Comparison of ENCODE assay signal across 2 cellular contexts in the genomic region with DNA sequence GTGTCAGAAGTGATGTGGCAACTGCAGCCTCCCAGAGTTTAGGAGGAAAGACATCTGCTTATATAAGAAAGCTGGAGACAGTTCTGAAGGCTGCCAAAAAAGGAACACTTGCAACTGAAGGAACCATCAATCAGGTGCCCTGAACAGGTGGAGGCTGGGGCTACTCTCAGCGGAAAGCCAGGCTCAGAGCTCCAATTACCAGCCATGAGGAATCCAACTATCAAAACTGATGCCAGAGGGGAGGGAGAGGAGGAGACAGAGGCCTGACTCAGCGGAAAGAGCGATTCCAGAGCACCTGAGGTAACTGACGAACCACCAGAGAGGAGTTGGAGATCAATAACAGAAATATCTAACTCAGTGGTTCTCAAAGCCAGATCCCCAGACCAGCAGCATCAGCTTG.
TF ChIP-seq lines count a peak whose summit lies in the region.

No MANE protein-coding gene starts in this region.

TF ChIP-seq in GM23338, 12 proteins besides CTCF, POLR2A, EP300 and RAD21 (continues in another document):
- no peak for TF ChIP-seq EZH2 (IDR thresholded peaks at IDR 0.05; ENCODE audit: low read depth, unreplicated experiment)
- no peak for TF ChIP-seq JUNB (IDR thresholded peaks at IDR 0.05; ENCODE audit: unreplicated experiment)
- no peak for TF ChIP-seq NANOG (IDR thresholded peaks at IDR 0.05; ENCODE audit: borderline replicate concordance)
- no peak for TF ChIP-seq ZNF114 (CRISPR knock-in tag; IDR thresholded peaks at IDR 0.05)
- TF ChIP-seq, protein P1, sequence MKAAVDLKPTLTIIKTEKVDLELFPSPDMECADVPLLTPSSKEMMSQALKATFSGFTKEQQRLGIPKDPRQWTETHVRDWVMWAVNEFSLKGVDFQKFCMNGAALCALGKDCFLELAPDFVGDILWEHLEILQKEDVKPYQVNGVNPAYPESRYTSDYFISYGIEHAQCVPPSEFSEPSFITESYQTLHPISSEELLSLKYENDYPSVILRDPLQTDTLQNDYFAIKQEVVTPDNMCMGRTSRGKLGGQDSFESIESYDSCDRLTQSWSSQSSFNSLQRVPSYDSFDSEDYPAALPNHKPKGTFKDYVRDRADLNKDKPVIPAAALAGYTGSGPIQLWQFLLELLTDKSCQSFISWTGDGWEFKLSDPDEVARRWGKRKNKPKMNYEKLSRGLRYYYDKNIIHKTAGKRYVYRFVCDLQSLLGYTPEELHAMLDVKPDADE (IDR thresholded peaks at IDR 0.05), result no peak
- TF ChIP-seq CREB1 (CRISPR knock-in tag; IDR thresholded peaks at IDR 0.05; ENCODE audit: low read depth), result no peak
- no peak for TF ChIP-seq STAT1 (IDR thresholded peaks at IDR 0.05; ENCODE audit: unreplicated experiment)
- TF ChIP-seq, protein P2, sequence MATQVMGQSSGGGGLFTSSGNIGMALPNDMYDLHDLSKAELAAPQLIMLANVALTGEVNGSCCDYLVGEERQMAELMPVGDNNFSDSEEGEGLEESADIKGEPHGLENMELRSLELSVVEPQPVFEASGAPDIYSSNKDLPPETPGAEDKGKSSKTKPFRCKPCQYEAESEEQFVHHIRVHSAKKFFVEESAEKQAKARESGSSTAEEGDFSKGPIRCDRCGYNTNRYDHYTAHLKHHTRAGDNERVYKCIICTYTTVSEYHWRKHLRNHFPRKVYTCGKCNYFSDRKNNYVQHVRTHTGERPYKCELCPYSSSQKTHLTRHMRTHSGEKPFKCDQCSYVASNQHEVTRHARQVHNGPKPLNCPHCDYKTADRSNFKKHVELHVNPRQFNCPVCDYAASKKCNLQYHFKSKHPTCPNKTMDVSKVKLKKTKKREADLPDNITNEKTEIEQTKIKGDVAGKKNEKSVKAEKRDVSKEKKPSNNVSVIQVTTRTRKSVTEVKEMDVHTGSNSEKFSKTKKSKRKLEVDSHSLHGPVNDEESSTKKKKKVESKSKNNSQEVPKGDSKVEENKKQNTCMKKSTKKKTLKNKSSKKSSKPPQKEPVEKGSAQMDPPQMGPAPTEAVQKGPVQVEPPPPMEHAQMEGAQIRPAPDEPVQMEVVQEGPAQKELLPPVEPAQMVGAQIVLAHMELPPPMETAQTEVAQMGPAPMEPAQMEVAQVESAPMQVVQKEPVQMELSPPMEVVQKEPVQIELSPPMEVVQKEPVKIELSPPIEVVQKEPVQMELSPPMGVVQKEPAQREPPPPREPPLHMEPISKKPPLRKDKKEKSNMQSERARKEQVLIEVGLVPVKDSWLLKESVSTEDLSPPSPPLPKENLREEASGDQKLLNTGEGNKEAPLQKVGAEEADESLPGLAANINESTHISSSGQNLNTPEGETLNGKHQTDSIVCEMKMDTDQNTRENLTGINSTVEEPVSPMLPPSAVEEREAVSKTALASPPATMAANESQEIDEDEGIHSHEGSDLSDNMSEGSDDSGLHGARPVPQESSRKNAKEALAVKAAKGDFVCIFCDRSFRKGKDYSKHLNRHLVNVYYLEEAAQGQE (IDR thresholded peaks at IDR 0.05; ENCODE audit: unreplicated experiment), result no peak
- TF ChIP-seq EZH2phosphoT487 (IDR thresholded peaks at IDR 0.05; ENCODE audit: unreplicated experiment), result no peak
- TF ChIP-seq, protein P3, sequence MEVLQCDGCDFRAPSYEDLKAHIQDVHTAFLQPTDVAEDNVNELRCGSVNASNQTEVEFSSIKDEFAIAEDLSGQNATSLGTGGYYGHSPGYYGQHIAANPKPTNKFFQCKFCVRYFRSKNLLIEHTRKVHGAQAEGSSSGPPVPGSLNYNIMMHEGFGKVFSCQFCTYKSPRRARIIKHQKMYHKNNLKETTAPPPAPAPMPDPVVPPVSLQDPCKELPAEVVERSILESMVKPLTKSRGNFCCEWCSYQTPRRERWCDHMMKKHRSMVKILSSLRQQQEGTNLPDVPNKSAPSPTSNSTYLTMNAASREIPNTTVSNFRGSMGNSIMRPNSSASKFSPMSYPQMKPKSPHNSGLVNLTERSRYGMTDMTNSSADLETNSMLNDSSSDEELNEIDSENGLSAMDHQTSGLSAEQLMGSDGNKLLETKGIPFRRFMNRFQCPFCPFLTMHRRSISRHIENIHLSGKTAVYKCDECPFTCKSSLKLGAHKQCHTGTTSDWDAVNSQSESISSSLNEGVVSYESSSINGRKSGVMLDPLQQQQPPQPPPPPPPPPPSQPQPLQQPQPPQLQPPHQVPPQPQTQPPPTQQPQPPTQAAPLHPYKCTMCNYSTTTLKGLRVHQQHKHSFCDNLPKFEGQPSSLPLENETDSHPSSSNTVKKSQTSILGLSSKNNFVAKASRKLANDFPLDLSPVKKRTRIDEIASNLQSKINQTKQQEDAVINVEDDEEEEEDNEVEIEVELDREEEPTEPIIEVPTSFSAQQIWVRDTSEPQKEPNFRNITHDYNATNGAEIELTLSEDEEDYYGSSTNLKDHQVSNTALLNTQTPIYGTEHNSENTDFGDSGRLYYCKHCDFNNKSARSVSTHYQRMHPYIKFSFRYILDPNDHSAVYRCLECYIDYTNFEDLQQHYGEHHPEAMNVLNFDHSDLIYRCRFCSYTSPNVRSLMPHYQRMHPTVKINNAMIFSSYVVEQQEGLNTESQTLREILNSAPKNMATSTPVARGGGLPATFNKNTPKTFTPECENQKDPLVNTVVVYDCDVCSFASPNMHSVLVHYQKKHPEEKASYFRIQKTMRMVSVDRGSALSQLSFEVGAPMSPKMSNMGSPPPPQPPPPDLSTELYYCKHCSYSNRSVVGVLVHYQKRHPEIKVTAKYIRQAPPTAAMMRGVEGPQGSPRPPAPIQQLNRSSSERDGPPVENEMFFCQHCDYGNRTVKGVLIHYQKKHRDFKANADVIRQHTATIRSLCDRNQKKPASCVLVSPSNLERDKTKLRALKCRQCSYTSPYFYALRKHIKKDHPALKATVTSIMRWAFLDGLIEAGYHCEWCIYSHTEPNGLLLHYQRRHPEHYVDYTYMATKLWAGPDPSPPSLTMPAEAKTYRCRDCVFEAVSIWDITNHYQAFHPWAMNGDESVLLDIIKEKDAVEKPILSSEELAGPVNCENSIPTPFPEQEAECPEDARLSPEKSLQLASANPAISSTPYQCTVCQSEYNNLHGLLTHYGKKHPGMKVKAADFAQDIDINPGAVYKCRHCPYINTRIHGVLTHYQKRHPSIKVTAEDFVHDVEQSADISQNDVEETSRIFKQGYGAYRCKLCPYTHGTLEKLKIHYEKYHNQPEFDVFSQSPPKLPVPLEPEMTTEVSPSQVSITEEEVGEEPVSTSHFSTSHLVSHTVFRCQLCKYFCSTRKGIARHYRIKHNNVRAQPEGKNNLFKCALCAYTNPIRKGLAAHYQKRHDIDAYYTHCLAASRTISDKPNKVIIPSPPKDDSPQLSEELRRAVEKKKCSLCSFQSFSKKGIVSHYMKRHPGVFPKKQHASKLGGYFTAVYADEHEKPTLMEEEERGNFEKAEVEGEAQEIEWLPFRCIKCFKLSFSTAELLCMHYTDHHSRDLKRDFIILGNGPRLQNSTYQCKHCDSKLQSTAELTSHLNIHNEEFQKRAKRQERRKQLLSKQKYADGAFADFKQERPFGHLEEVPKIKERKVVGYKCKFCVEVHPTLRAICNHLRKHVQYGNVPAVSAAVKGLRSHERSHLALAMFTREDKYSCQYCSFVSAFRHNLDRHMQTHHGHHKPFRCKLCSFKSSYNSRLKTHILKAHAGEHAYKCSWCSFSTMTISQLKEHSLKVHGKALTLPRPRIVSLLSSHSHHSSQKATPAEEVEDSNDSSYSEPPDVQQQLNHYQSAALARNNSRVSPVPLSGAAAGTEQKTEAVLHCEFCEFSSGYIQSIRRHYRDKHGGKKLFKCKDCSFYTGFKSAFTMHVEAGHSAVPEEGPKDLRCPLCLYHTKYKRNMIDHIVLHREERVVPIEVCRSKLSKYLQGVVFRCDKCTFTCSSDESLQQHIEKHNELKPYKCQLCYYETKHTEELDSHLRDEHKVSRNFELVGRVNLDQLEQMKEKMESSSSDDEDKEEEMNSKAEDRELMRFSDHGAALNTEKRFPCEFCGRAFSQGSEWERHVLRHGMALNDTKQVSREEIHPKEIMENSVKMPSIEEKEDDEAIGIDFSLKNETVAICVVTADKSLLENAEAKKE (CRISPR knock-in tag; IDR thresholded peaks at IDR 0.05), result no peak

TF ChIP-seq in H1, 55 proteins besides CTCF, POLR2A, EP300 and RAD21:
- no peak for TF ChIP-seq CEBPB (IDR thresholded peaks at IDR 0.05; ENCODE audit: low read depth, low read length)
- TF ChIP-seq RBBP5 (IDR thresholded peaks at IDR 0.05; ENCODE audit: borderline replicate concordance, low read depth, low read length), result no peak
- TF ChIP-seq, protein P4, sequence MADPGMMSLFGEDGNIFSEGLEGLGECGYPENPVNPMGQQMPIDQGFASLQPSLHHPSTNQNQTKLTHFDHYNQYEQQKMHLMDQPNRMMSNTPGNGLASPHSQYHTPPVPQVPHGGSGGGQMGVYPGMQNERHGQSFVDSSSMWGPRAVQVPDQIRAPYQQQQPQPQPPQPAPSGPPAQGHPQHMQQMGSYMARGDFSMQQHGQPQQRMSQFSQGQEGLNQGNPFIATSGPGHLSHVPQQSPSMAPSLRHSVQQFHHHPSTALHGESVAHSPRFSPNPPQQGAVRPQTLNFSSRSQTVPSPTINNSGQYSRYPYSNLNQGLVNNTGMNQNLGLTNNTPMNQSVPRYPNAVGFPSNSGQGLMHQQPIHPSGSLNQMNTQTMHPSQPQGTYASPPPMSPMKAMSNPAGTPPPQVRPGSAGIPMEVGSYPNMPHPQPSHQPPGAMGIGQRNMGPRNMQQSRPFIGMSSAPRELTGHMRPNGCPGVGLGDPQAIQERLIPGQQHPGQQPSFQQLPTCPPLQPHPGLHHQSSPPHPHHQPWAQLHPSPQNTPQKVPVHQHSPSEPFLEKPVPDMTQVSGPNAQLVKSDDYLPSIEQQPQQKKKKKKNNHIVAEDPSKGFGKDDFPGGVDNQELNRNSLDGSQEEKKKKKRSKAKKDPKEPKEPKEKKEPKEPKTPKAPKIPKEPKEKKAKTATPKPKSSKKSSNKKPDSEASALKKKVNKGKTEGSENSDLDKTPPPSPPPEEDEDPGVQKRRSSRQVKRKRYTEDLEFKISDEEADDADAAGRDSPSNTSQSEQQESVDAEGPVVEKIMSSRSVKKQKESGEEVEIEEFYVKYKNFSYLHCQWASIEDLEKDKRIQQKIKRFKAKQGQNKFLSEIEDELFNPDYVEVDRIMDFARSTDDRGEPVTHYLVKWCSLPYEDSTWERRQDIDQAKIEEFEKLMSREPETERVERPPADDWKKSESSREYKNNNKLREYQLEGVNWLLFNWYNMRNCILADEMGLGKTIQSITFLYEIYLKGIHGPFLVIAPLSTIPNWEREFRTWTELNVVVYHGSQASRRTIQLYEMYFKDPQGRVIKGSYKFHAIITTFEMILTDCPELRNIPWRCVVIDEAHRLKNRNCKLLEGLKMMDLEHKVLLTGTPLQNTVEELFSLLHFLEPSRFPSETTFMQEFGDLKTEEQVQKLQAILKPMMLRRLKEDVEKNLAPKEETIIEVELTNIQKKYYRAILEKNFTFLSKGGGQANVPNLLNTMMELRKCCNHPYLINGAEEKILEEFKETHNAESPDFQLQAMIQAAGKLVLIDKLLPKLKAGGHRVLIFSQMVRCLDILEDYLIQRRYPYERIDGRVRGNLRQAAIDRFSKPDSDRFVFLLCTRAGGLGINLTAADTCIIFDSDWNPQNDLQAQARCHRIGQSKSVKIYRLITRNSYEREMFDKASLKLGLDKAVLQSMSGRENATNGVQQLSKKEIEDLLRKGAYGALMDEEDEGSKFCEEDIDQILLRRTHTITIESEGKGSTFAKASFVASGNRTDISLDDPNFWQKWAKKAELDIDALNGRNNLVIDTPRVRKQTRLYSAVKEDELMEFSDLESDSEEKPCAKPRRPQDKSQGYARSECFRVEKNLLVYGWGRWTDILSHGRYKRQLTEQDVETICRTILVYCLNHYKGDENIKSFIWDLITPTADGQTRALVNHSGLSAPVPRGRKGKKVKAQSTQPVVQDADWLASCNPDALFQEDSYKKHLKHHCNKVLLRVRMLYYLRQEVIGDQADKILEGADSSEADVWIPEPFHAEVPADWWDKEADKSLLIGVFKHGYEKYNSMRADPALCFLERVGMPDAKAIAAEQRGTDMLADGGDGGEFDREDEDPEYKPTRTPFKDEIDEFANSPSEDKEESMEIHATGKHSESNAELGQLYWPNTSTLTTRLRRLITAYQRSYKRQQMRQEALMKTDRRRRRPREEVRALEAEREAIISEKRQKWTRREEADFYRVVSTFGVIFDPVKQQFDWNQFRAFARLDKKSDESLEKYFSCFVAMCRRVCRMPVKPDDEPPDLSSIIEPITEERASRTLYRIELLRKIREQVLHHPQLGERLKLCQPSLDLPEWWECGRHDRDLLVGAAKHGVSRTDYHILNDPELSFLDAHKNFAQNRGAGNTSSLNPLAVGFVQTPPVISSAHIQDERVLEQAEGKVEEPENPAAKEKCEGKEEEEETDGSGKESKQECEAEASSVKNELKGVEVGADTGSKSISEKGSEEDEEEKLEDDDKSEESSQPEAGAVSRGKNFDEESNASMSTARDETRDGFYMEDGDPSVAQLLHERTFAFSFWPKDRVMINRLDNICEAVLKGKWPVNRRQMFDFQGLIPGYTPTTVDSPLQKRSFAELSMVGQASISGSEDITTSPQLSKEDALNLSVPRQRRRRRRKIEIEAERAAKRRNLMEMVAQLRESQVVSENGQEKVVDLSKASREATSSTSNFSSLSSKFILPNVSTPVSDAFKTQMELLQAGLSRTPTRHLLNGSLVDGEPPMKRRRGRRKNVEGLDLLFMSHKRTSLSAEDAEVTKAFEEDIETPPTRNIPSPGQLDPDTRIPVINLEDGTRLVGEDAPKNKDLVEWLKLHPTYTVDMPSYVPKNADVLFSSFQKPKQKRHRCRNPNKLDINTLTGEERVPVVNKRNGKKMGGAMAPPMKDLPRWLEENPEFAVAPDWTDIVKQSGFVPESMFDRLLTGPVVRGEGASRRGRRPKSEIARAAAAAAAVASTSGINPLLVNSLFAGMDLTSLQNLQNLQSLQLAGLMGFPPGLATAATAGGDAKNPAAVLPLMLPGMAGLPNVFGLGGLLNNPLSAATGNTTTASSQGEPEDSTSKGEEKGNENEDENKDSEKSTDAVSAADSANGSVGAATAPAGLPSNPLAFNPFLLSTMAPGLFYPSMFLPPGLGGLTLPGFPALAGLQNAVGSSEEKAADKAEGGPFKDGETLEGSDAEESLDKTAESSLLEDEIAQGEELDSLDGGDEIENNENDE (IDR thresholded peaks at IDR 0.05; ENCODE audit: insufficient replicate concordance, low read length), result no peak
- no peak for TF ChIP-seq TAF1 (IDR thresholded peaks at IDR 0.05; ENCODE audit: low read depth, low read length)
- no peak for TF ChIP-seq CREB1 (IDR thresholded peaks at IDR 0.05)
- TF ChIP-seq MAFK (IDR thresholded peaks at IDR 0.05; ENCODE audit: low read depth, low read length), result peak; percentile 90
- TF ChIP-seq BACH1 (IDR thresholded peaks at IDR 0.05; ENCODE audit: low read length), result peak; percentile 82
- TF ChIP-seq CBX8 (IDR thresholded peaks at IDR 0.05; ENCODE audit: borderline replicate concordance, low read depth, low read length), result no peak
- no peak for TF ChIP-seq HDAC2 (IDR thresholded peaks at IDR 0.05; ENCODE audit: borderline replicate concordance in 1 of 2, low read depth in 2 of 2, low read length in 2 of 2)
- no peak for TF ChIP-seq JUND (IDR thresholded peaks at IDR 0.05; ENCODE audit: low read length)
